20 cellular contexts compared by ENCODE assay signal in genomic region chr3:119099785-119100184, GRCh38. TPM values are rescaled to one million over a fixed set of nuclear protein-coding genes. Genes with fewer than 3 reads are reported as not detected.
A peak's percentile ranks its signal among the peaks of the same experiment; 100 is the strongest.
DNase-seq lines count a peak whose midpoint lies in the region; ATAC-seq and TF ChIP-seq lines count a peak whose summit lies in the region.
"Had no signal": no experiment of that assay in that cellular context is flagged by ENCODE, and none has a peak within 500 bp of the region (broad histone marks: within the 10 kb centered on the region; RNA-seq: fewer than 3 reads in every experiment).

No MANE protein-coding gene starts in this region.

- no peak for ATAC-seq in HG03175 (IDR thresholded peaks at IDR 0.05; ENCODE audit: unreplicated experiment)

- DNase-seq in HS-5 (ENCODE audit: low read depth): peak; percentile 15
- DNase-seq in SK-N-SH: no peak
- DNase-seq in epithelial cell of esophagus (ENCODE audit: low read depth): peak; percentile 20
- DNase-seq in ascending aorta (ENCODE audit: low spot score in 2 of 2): no peak
- no peak for DNase-seq in KBM-7
- DNase-seq in activated effector memory CD4-positive, alpha-beta T cell treated with Interleukin-2 at 50 U/mL for 16 hours: no peak
- DNase-seq: CD8-positive, alpha-beta memory T cell; EL; NCI-H1105; NCI-H146; NCI-H2029; NCI-H226; NCI-H524; NCI-H774; SHP77 had no signal

- intact Hi-C loops in ascending aorta (cut with DNase I): no loop called here

- H3K9ac ChIP-seq in SK-N-SH: no peak overlapping the region
- H3K9ac ChIP-seq: KMS-11 had no signal

- no peak for TF ChIP-seq EP300 in SK-N-SH (IDR thresholded peaks at IDR 0.05; ENCODE audit: borderline replicate concordance in 1 of 2, low read depth in 1 of 2, low read length in 1 of 2)

- 0 out of 2 replicates have a peak overlapping the region, but pooled peaks have one; percentile 31 for H2AFZ ChIP-seq in SK-N-SH (ENCODE audit: low read depth)

- CTCF ChIA-PET in SK-N-SH (lab: Yijun Ruan, JAX): interaction anchor here (0.7 to 13.4 kb wide), 6 partner anchors 10 to 581 kb away, joined by 3 to 521 read pairs (median 6); partner anchors contain the start of gene IGSF11

- H3K4me3 ChIP-seq in SK-N-SH (ENCODE audit: low read depth in 2 of 2, low read length in 1 of 2) (no peak overlapping the region), epithelial cell of esophagus (ENCODE audit: low read length) (no peak overlapping the region), ascending aorta (no peak overlapping the region)
- H3K4me3 ChIP-seq: BLaER1 treated with 17β-estradiol and CSF1 and Interleukin-3, amounts not matched to agents 10 nM and 100 nM had no signal

- in situ Hi-C loops in KBM-7 (cut with MboI; ENCODE audit: low pct_unique_long_range_greater_than_20kb, low sequenced_read_pairs): loop anchor here (25.0 kb wide), 1 partner anchor 212 kb away; no protein-coding TSS in a partner anchor

- H3K79me2 ChIP-seq in SK-N-SH (ENCODE audit: insufficient read depth): no peaks in the 10 kb centered on the region

- TF ChIP-seq RAD21 in SK-N-SH (IDR thresholded peaks at IDR 0.05; ENCODE audit: low read length): no peak

- TF ChIP-seq CTCF in SK-N-SH (IDR thresholded peaks at IDR 0.05): no peak
- no peak for TF ChIP-seq CTCF in epithelial cell of esophagus (IDR thresholded peaks at IDR 0.05; ENCODE audit: insufficient read depth, low read depth, low read length, missing control alignments)
- no peak for TF ChIP-seq CTCF in ascending aorta (IDR thresholded peaks at IDR 0.05)

- no peaks in the 10 kb centered on the region for H3K27me3 ChIP-seq in SK-N-SH (ENCODE audit: insufficient read depth)
- no peaks in the 10 kb centered on the region for H3K27me3 ChIP-seq in ascending aorta
- H3K27me3 ChIP-seq: BLaER1 treated with 17β-estradiol and CSF1 and Interleukin-3, amounts not matched to agents 10 nM and 100 nM had no signal

- H3F3A ChIP-seq in SK-N-SH (replicated peaks; ENCODE audit: insufficient read depth): no peaks in the 10 kb centered on the region

- no peaks in the 10 kb centered on the region for H3K9me2 ChIP-seq in SK-N-SH

- POLR2A ChIA-PET in SK-N-SH (lab: Yijun Ruan, JAX): no interaction called here

- no peaks in the 10 kb centered on the region for H4K20me1 ChIP-seq in SK-N-SH (ENCODE audit: insufficient read depth)
- H4K20me1 ChIP-seq: BLaER1 treated with 17β-estradiol and CSF1 and Interleukin-3, amounts not matched to agents 10 nM and 100 nM had no signal

- H3K36me3 ChIP-seq in SK-N-SH (replicated peaks in 1 of 2; ENCODE audit: control insufficient read depth in 1 of 2, insufficient read depth in 2 of 2, low read length in 1 of 2): no peaks in the 10 kb centered on the region
- H3K36me3 ChIP-seq in ascending aorta: no peaks in the 10 kb centered on the region
- H3K36me3 ChIP-seq: BLaER1 treated with 17β-estradiol and CSF1 and Interleukin-3, amounts not matched to agents 10 nM and 100 nM had no signal

- WGBS in SK-N-SH (ENCODE audit: low lambda C conversion rate): 7% methylated on average over 2 of the region's 2 CpGs

- H3K9me3 ChIP-seq in SK-N-SH: no peaks in the 10 kb centered on the region
- H3K9me3 ChIP-seq in ascending aorta: no peaks in the 10 kb centered on the region
- H3K9me3 ChIP-seq: BLaER1 treated with 17β-estradiol and CSF1 and Interleukin-3, amounts not matched to agents 10 nM and 100 nM had no signal

- H3K4me2 ChIP-seq in SK-N-SH: no peak overlapping the region
- H3K4me2 ChIP-seq: BLaER1 treated with 17β-estradiol and CSF1 and Interleukin-3, amounts not matched to agents 10 nM and 100 nM; KMS-11 had no signal

- H3K27ac ChIP-seq in SK-N-SH (ENCODE audit: low read depth in 2 of 2, low read length in 1 of 2): no peak overlapping the region
- H3K27ac ChIP-seq in ascending aorta: no peak overlapping the region
- H3K27ac ChIP-seq: BLaER1 treated with 17β-estradiol and CSF1 and Interleukin-3, amounts not matched to agents 10 nM and 100 nM; KMS-11 had no signal

- no peaks in the 10 kb centered on the region for H3K4me1 ChIP-seq in SK-N-SH (ENCODE audit: control insufficient read depth in 1 of 2, insufficient read depth in 2 of 2, low read depth in 1 of 2, low read length in 1 of 2)
- H3K4me1 ChIP-seq in ascending aorta: no peaks in the 10 kb centered on the region
- H3K4me1 ChIP-seq: BLaER1 treated with 17β-estradiol and CSF1 and Interleukin-3, amounts not matched to agents 10 nM and 100 nM had no signal

TF ChIP-seq in SK-N-SH, 30 proteins besides CTCF, POLR2A, EP300 and RAD21:
- TF ChIP-seq GATA2 (CRISPR knock-in tag; IDR thresholded peaks at IDR 0.05): no peak
- no peak for TF ChIP-seq MXI1 (IDR thresholded peaks at IDR 0.05; ENCODE audit: low read depth, low read length)
- no peak for TF ChIP-seq USF1 (IDR thresholded peaks at IDR 0.05; ENCODE audit: borderline replicate concordance, low read depth)
- no peak for TF ChIP-seq TEAD4 (IDR thresholded peaks at IDR 0.05; ENCODE audit: borderline replicate concordance, insufficient read depth)
- TF ChIP-seq RCOR1 (IDR thresholded peaks at IDR 0.05; ENCODE audit: low read length): no peak
- no peak for TF ChIP-seq POLR2AphosphoS5 (IDR thresholded peaks at IDR 0.05; ENCODE audit: low read depth, low read length)
- no peak for TF ChIP-seq GABPA (IDR thresholded peaks at IDR 0.05; ENCODE audit: low read depth)
- TF ChIP-seq CHD2 (IDR thresholded peaks at IDR 0.05; ENCODE audit: low read length, partially characterized antibody): no peak

RNA-seq across cellular contexts. Expression of gene TEX55, which starts 46.2 kb away (rescaled TPM):
- polyA plus RNA-seq in SK-N-SH (2012; rRNA removed): not detected in 2 replicates
- polyA plus RNA-seq in SK-N-SH (2012; cell fraction: cytosol; rRNA removed): not detected in 2 replicates
- not detected in 2 replicates for polyA plus RNA-seq in SK-N-SH (2012; cell fraction: nucleus; rRNA removed)
- total RNA-seq in ascending aorta: not detected
- total RNA-seq: CD8-positive, alpha-beta memory T cell; HT-29; RPMI7951 had no signal
- polyA plus RNA-seq: CD8-positive, alpha-beta memory T cell had no signal

Comparison
In these comparisons a context has a peak if more than half of its experiments do, and no peak if none do; other contexts are left out.
1. DNase-seq: peak in HS-5 (single experiment) and epithelial cell of esophagus (single experiment); none in SK-N-SH (single experiment), ascending aorta (0 of 2), KBM-7 (single experiment) and activated effector memory CD4-positive, alpha-beta T cell treated with Interleukin-2 at 50 U/mL for 16 hours (single experiment).